Comparison of ENCODE assay signal across 15 cellular contexts in genomic region chr4:66923081-66923865, GRCh38.
A peak's percentile ranks its signal among the peaks of the same experiment; 100 is the strongest.
DNase-seq lines count a peak whose midpoint lies in the region; ATAC-seq and TF ChIP-seq lines count a peak whose summit lies in the region.
"Had no signal": no experiment of that assay in that cellular context is flagged by ENCODE, and none has a peak within 500 bp of the region (broad histone marks: within the 10 kb centered on the region; RNA-seq: fewer than 3 reads in every experiment).

No MANE protein-coding gene starts in this region.

- H3K9me3 Mint-ChIP-seq in dendritic cell treated with granulocyte-macrophage colony-stimulating factor and Interleukin-4, amounts not matched to agents 40 ng/mL and 50 ng/mL, for 4 days: no peaks in the 10 kb centered on the region
- H3K9me3 Mint-ChIP-seq in naive B cell: peaks cover 0 to 8% (median 4%) of the 10 kb centered on the region in 7 donors

- H3K9me2 ChIP-seq in MM.1S (replicated peaks; ENCODE audit: insufficient read depth, low read length): no peaks in the 10 kb centered on the region

- H3K4me3 Mint-ChIP-seq in dendritic cell treated with granulocyte-macrophage colony-stimulating factor and Interleukin-4, amounts not matched to agents 40 ng/mL and 50 ng/mL, for 4 days: no peak overlapping the region
- H3K4me3 Mint-ChIP-seq in naive B cell: peak overlapping the region in 3 of 8 donors; percentile 0 to 40 (median 2)
- H3K4me3 Mint-ChIP-seq: CD8-positive, alpha-beta memory T cell; HFFc6 had no signal

- no peak overlapping the region for H3K4me3 ChIP-seq in MM.1S (ENCODE audit: low read length)
- no peak overlapping the region for H3K4me3 ChIP-seq in adipocyte (ENCODE audit: low read length)
- H3K4me3 ChIP-seq in MG63: no peak overlapping the region
- H3K4me3 ChIP-seq: A549, BLaER1 had no signal

- H3K36me3 ChIP-seq in MM.1S (replicated peaks; ENCODE audit: insufficient read depth, low read length): no peaks in the 10 kb centered on the region
- no peaks in the 10 kb centered on the region for H3K36me3 ChIP-seq in adipocyte (ENCODE audit: control insufficient read depth, insufficient read depth, low read length, severe bottlenecking)
- no peaks in the 10 kb centered on the region for H3K36me3 ChIP-seq in MG63
- H3K36me3 ChIP-seq: BLaER1 had no signal

- H3K4me2 ChIP-seq in MM.1S (ENCODE audit: low read depth, low read length): peak overlapping the region; percentile 3; the same call in 1 of the 2 replicates
- H3K4me2 ChIP-seq: A549, BLaER1 had no signal

- H3K79me2 ChIP-seq in MM.1S (ENCODE audit: low read length): no peaks in the 10 kb centered on the region

- H3K36me3 Mint-ChIP-seq in dendritic cell treated with granulocyte-macrophage colony-stimulating factor and Interleukin-4, amounts not matched to agents 40 ng/mL and 50 ng/mL, for 4 days (ENCODE audit: low read depth): no peaks in the 10 kb centered on the region
- no peaks in the 10 kb centered on the region for H3K36me3 Mint-ChIP-seq in naive B cell
- H3K36me3 Mint-ChIP-seq: CD8-positive, alpha-beta memory T cell had no signal

- no peak overlapping the region for H3K27ac ChIP-seq in MM.1S (ENCODE audit: low read length)
- H3K27ac ChIP-seq: A549, BLaER1 had no signal

- H3K27ac Mint-ChIP-seq in dendritic cell treated with granulocyte-macrophage colony-stimulating factor and Interleukin-4, amounts not matched to agents 40 ng/mL and 50 ng/mL, for 4 days: peak overlapping the region; percentile 41
- peak overlapping the region in 1 of 6 donors; percentile 16 for H3K27ac Mint-ChIP-seq in naive B cell
- H3K27ac Mint-ChIP-seq: CD8-positive, alpha-beta memory T cell; HFFc6 had no signal

- H3K27me3 ChIP-seq in MM.1S (replicated peaks; ENCODE audit: insufficient read depth, low read length): no peaks in the 10 kb centered on the region
- H3K27me3 ChIP-seq in adipocyte (replicated peaks; ENCODE audit: control insufficient read depth, insufficient read depth, low read length): no peaks in the 10 kb centered on the region
- H3K27me3 ChIP-seq in MG63: no peaks in the 10 kb centered on the region
- H3K27me3 ChIP-seq: BLaER1 had no signal

- peaks cover 4% of the 10 kb centered on the region for H3K27me3 Mint-ChIP-seq in dendritic cell treated with granulocyte-macrophage colony-stimulating factor and Interleukin-4, amounts not matched to agents 40 ng/mL and 50 ng/mL, for 4 days
- H3K27me3 Mint-ChIP-seq in naive B cell: no peaks in the 10 kb centered on the region
- H3K27me3 Mint-ChIP-seq: CD8-positive, alpha-beta memory T cell had no signal

- no peaks in the 10 kb centered on the region for H3F3A ChIP-seq in MM.1S (ENCODE audit: insufficient read depth, low read length)

- peaks cover 13% of the 10 kb centered on the region for H3K4me1 Mint-ChIP-seq in dendritic cell treated with granulocyte-macrophage colony-stimulating factor and Interleukin-4, amounts not matched to agents 40 ng/mL and 50 ng/mL, for 4 days (ENCODE audit: low read depth)
- H3K4me1 Mint-ChIP-seq in naive B cell: peaks cover 7 to 11% (median 9%) of the 10 kb centered on the region in 3 donors
- H3K4me1 Mint-ChIP-seq: CD8-positive, alpha-beta memory T cell had no signal

- H3K4me1 ChIP-seq in MM.1S (ENCODE audit: low read length) (peaks cover 11% of the 10 kb centered on the region), adipocyte (ENCODE audit: control insufficient read depth, insufficient read depth, low read length) (no peaks in the 10 kb centered on the region)
- H3K4me1 ChIP-seq: A549, BLaER1, Caco-2 had no signal

- H2AFZ ChIP-seq in MM.1S (ENCODE audit: low read length): no peak overlapping the region

- no peak for TF ChIP-seq CTCF in MM.1S (IDR thresholded peaks at IDR 0.05; ENCODE audit: low read length)

- H3K9me3 ChIP-seq in MM.1S (replicated peaks; ENCODE audit: insufficient read depth, low read length) (no peaks in the 10 kb centered on the region), adipocyte (ENCODE audit: control insufficient read depth, low read length) (no peaks in the 10 kb centered on the region), MG63 (no peaks in the 10 kb centered on the region)
- H3K9me3 ChIP-seq: A549, BLaER1, Caco-2 had no signal

- H3K9ac ChIP-seq in MM.1S (ENCODE audit: low read length) (no peak overlapping the region), adipocyte (ENCODE audit: low read length) (no peak overlapping the region)
- H3K9ac ChIP-seq: BLaER1 had no signal

- no peak for DNase-seq in MM.1S
- peak; percentile 48 for DNase-seq in adipocyte (ENCODE audit: low read depth)
- DNase-seq in naive B cell: peak; percentile 2
- no peak for DNase-seq in MG63
- no peak for DNase-seq in stimulated activated CD4-positive, alpha-beta T cell treated with anti-CD3 and anti-CD28 coated beads, Interleukin-1b, Interleukin-23, amount 100 ng/mL, for 48 hours
- DNase-seq in stimulated activated CD8-positive, alpha-beta memory T cell treated with anti-CD3 and anti-CD28 coated beads, Interleukin-4, amount 100 ng/mL, for 48 hours: no peak
- DNase-seq: Caco-2; CD8-positive, alpha-beta memory T cell; DND-41; HCEC 1CT; HFFc6 had no signal

- peak; percentile 46 to 67 for ATAC-seq in naive B cell (ENCODE audit: low read depth in 2 of 2)
- ATAC-seq: A549, HepG2 had no signal

- intact Hi-C loops in dendritic cell treated with granulocyte-macrophage colony-stimulating factor and Interleukin-4, amounts not matched to agents 40 ng/mL and 50 ng/mL, for 4 days (cut with micrococcal nuclease): no loop called here

- no peaks in the 10 kb centered on the region for H4K20me1 ChIP-seq in MM.1S (ENCODE audit: insufficient read depth, low read length)
- H4K20me1 ChIP-seq: BLaER1 had no signal

Comparison
In these comparisons a context has a peak if more than half of its experiments do, and no peak if none do; other contexts are left out.
1. DNase-seq: peak in adipocyte (single experiment) and naive B cell (single experiment); none in MM.1S (single experiment), MG63 (single experiment), stimulated activated CD4-positive, alpha-beta T cell treated with anti-CD3 and anti-CD28 coated beads, Interleukin-1b, Interleukin-23, amount 100 ng/mL, for 48 hours (single experiment) and stimulated activated CD8-positive, alpha-beta memory T cell treated with anti-CD3 and anti-CD28 coated beads, Interleukin-4, amount 100 ng/mL, for 48 hours (single experiment).